Comparison of ENCODE assay signal across 1 cellular context in the genomic region with DNA sequence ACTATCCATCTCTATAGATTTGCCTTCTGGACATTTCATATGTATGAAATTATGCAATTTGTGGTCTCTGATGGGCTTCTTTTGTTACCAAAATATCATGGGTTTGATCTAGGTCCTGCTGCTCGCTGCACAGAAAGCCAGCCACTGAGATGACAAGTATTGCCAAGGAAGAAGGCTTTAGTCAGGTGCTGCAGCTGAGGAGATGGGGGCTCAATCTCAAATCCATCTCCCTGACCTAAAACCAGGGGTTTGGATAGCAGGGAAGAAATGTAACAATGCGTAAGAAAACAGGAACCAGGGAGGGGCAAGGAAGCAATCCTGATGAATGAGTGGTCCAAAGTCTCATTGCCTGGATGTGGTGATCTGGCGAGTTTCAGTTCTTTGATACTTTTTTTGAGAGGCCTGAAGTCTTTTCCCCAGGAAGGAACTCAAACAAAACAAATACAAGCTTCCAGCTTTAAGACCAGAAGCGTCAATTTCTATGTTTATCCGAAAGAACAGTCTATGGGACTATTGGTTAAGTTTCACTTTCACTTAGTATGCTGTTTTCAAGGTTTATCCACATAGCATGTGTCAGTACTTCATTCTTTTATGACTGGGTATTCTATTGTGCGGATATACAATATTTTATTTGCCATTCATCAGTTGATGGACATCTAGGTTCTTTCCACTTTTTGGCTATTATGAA.
TF ChIP-seq lines count a peak whose summit lies in the region.

No MANE protein-coding gene starts in this region.

TF ChIP-seq in GM12878, 131 proteins besides CTCF, POLR2A, EP300 and RAD21:
- TF ChIP-seq, protein P1, sequence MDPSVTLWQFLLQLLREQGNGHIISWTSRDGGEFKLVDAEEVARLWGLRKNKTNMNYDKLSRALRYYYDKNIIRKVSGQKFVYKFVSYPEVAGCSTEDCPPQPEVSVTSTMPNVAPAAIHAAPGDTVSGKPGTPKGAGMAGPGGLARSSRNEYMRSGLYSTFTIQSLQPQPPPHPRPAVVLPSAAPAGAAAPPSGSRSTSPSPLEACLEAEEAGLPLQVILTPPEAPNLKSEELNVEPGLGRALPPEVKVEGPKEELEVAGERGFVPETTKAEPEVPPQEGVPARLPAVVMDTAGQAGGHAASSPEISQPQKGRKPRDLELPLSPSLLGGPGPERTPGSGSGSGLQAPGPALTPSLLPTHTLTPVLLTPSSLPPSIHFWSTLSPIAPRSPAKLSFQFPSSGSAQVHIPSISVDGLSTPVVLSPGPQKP (IDR thresholded peaks at IDR 0.05; ENCODE audit: low read depth, low read length), result no peak
- TF ChIP-seq, protein P2, sequence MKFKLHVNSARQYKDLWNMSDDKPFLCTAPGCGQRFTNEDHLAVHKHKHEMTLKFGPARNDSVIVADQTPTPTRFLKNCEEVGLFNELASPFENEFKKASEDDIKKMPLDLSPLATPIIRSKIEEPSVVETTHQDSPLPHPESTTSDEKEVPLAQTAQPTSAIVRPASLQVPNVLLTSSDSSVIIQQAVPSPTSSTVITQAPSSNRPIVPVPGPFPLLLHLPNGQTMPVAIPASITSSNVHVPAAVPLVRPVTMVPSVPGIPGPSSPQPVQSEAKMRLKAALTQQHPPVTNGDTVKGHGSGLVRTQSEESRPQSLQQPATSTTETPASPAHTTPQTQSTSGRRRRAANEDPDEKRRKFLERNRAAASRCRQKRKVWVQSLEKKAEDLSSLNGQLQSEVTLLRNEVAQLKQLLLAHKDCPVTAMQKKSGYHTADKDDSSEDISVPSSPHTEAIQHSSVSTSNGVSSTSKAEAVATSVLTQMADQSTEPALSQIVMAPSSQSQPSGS (IDR thresholded peaks at IDR 0.05; ENCODE audit: low read length), result no peak
- TF ChIP-seq TARDBP (IDR thresholded peaks at IDR 0.05; ENCODE audit: borderline replicate concordance) (no peak), NFIC (IDR thresholded peaks at IDR 0.05; ENCODE audit: low read depth, low read length) (no peak), TBL1XR1 (IDR thresholded peaks at IDR 0.05; ENCODE audit: low read depth, low read length) (no peak), BMI1 (IDR thresholded peaks at IDR 0.05; ENCODE audit: borderline replicate concordance) (no peak), NFXL1 (IDR thresholded peaks at IDR 0.05; ENCODE audit: borderline replicate concordance) (no peak), RB1 (IDR thresholded peaks at IDR 0.05; ENCODE audit: borderline replicate concordance) (no peak), CBX5 (IDR thresholded peaks at IDR 0.05; ENCODE audit: low read depth) (no peak), JUND (IDR thresholded peaks at IDR 0.05; ENCODE audit: low read depth, low read length) (no peak), PAX5 (IDR thresholded peaks at IDR 0.05; ENCODE audit: borderline replicate concordance, low read depth, low read length) (no peak), RAD51 (IDR thresholded peaks at IDR 0.05) (no peak), MYC (IDR thresholded peaks at IDR 0.05; ENCODE audit: insufficient read depth, insufficient read length, insufficient replicate concordance, low read length, severe bottlenecking) (no peak), E4F1 (IDR thresholded peaks at IDR 0.05; ENCODE audit: borderline replicate concordance, partially characterized antibody) (no peak)
- TF ChIP-seq, protein P3, sequence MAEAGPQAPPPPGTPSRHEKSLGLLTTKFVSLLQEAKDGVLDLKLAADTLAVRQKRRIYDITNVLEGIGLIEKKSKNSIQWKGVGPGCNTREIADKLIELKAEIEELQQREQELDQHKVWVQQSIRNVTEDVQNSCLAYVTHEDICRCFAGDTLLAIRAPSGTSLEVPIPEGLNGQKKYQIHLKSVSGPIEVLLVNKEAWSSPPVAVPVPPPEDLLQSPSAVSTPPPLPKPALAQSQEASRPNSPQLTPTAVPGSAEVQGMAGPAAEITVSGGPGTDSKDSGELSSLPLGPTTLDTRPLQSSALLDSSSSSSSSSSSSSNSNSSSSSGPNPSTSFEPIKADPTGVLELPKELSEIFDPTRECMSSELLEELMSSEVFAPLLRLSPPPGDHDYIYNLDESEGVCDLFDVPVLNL (IDR thresholded peaks at IDR 0.05; ENCODE audit: low read depth, low read length), result no peak
